Comparison of ENCODE assay signal across 21 cellular contexts in the genomic region with DNA sequence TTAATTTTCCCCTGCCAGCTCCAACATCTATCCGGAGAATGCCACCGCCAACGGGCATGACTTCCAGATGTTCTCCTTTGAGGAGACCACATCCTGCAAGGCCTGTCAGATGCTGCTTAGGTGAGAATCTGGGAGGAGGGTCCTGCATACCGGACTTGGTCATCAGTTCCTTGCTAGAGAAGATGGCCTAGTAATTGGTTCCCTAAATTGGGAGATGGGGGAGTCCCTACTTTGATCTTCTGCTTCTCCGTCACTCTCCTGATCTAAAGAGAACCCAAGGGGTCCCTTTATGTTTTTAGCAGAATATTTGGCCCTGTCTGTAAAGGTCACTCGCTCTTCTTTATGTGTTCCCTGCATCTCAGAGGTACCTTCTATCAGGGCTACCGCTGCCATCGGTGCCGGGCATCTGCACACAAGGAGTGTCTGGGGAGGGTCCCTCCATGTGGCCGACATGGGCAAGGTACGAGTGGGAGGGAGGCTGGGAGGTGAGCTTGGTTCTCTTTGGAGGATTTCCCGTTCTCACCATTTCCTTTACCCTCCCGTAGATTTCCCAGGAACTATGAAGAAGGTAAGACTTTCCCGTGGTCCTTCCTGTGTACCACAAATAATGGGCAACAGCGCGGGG. TPM values are rescaled to one million over a fixed set of nuclear protein-coding genes. Genes with fewer than 3 reads are reported as not detected.
DNase-seq lines count a peak whose midpoint lies in the region; ATAC-seq and TF ChIP-seq lines count a peak whose summit lies in the region.
"Had no signal": no experiment of that assay in that cellular context is flagged by ENCODE, and none has a peak within 500 bp of the region (broad histone marks: within the 10 kb centered on the region; RNA-seq: fewer than 3 reads in every experiment).

No MANE protein-coding gene starts in this region.

- CTCF ChIA-PET in Calu3 (lab: Charles Lee), result no interaction called here

- H3K36me3 ChIP-seq in DND-41 (ENCODE audit: insufficient read depth, low read length) (peaks cover 79% of the 10 kb centered on the region), right atrium auricular region (no peaks in the 10 kb centered on the region)

- no peak for TF ChIP-seq CTCF in DND-41 (IDR thresholded peaks at IDR 0.05; ENCODE audit: borderline replicate concordance, extremely low read depth, low read length, poor library complexity, severe bottlenecking)
- TF ChIP-seq CTCF in GM20000 (IDR thresholded peaks at IDR 0.05; ENCODE audit: extremely low read depth, missing control alignments), result no peak
- no peak for TF ChIP-seq CTCF in Calu3 (IDR thresholded peaks at IDR 0.05; ENCODE audit: unreplicated experiment)
- no peak for TF ChIP-seq CTCF in right atrium auricular region (IDR thresholded peaks at IDR 0.05)

- H3K27me3 ChIP-seq in DND-41 (ENCODE audit: insufficient read depth, low read length, poor library complexity) (no peaks in the 10 kb centered on the region), right atrium auricular region (no peaks in the 10 kb centered on the region)

- H3K27ac Mint-ChIP-seq in activated naive CD4-positive, alpha-beta T cell treated with anti-CD3 and anti-CD28 coated beads, Interleukin-2, amount 50 U/mL, for 24 hours, result peak overlapping the region; percentile 69
- peak overlapping the region; percentile 70 for H3K27ac Mint-ChIP-seq in dendritic cell treated with granulocyte-macrophage colony-stimulating factor and Interleukin-4, amounts not matched to agents 40 ng/mL and 50 ng/mL, for 4 days
- H3K27ac Mint-ChIP-seq in Calu3 (ENCODE audit: unreplicated experiment), result no peak overlapping the region
- H3K27ac Mint-ChIP-seq: HFFc6 had no signal

- no peak overlapping the region for H2AFZ ChIP-seq in DND-41 (ENCODE audit: low read depth, low read length)

- no peak overlapping the region for H3K4me3 Mint-ChIP-seq in activated naive CD4-positive, alpha-beta T cell treated with anti-CD3 and anti-CD28 coated beads, Interleukin-2, amount 50 U/mL, for 24 hours
- no peak overlapping the region for H3K4me3 Mint-ChIP-seq in dendritic cell treated with granulocyte-macrophage colony-stimulating factor and Interleukin-4, amounts not matched to agents 40 ng/mL and 50 ng/mL, for 4 days
- no peak overlapping the region for H3K4me3 Mint-ChIP-seq in Calu3 (ENCODE audit: low read depth, unreplicated experiment)
- H3K4me3 Mint-ChIP-seq: HFFc6 had no signal

- H3K4me1 ChIP-seq in DND-41 (ENCODE audit: insufficient read depth, low read length), result no peaks in the 10 kb centered on the region
- H3K4me1 ChIP-seq in right atrium auricular region, result no peaks in the 10 kb centered on the region

- no peaks in the 10 kb centered on the region for H4K20me1 ChIP-seq in DND-41 (ENCODE audit: insufficient read depth, low read length)

- peaks cover 27% of the 10 kb centered on the region for H3K4me1 Mint-ChIP-seq in activated naive CD4-positive, alpha-beta T cell treated with anti-CD3 and anti-CD28 coated beads, Interleukin-2, amount 50 U/mL, for 24 hours
- peaks cover 61% of the 10 kb centered on the region for H3K4me1 Mint-ChIP-seq in dendritic cell treated with granulocyte-macrophage colony-stimulating factor and Interleukin-4, amounts not matched to agents 40 ng/mL and 50 ng/mL, for 4 days (ENCODE audit: low read depth)
- peaks cover 12% of the 10 kb centered on the region for H3K4me1 Mint-ChIP-seq in Calu3 (ENCODE audit: low read depth, unreplicated experiment)

- H3K4me3 ChIP-seq in DND-41 (ENCODE audit: low read depth in 1 of 2, low read length in 2 of 2), result no peak overlapping the region
- H3K4me3 ChIP-seq in right atrium auricular region, result no peak overlapping the region

- H3K9me3 Mint-ChIP-seq in activated naive CD4-positive, alpha-beta T cell treated with anti-CD3 and anti-CD28 coated beads, Interleukin-2, amount 50 U/mL, for 24 hours, result no peaks in the 10 kb centered on the region
- peaks cover 9% of the 10 kb centered on the region for H3K9me3 Mint-ChIP-seq in dendritic cell treated with granulocyte-macrophage colony-stimulating factor and Interleukin-4, amounts not matched to agents 40 ng/mL and 50 ng/mL, for 4 days
- H3K9me3 Mint-ChIP-seq in Calu3 (ENCODE audit: low read depth, unreplicated experiment), result no peaks in the 10 kb centered on the region

- no peaks in the 10 kb centered on the region for H3K79me2 ChIP-seq in DND-41 (ENCODE audit: insufficient read depth, low read length)

- H3K4me2 ChIP-seq in DND-41 (ENCODE audit: insufficient read depth, low read length), result no peak overlapping the region

- H3K9me3 ChIP-seq in DND-41 (ENCODE audit: insufficient read depth, low read length, severe bottlenecking) (no peaks in the 10 kb centered on the region), right atrium auricular region (no peaks in the 10 kb centered on the region)

- H3K27ac ChIP-seq in DND-41 (ENCODE audit: low read length), result 0 out of 2 replicates have a peak overlapping the region, but pooled peaks have one; percentile 12
- no peak overlapping the region for H3K27ac ChIP-seq in right atrium auricular region
- H3K27ac ChIP-seq: HL-60 had no signal

- no peak overlapping the region for H3K9ac ChIP-seq in DND-41 (ENCODE audit: low read depth, low read length)

- intact Hi-C loops in dendritic cell treated with granulocyte-macrophage colony-stimulating factor and Interleukin-4, amounts not matched to agents 40 ng/mL and 50 ng/mL, for 4 days (cut with micrococcal nuclease), result no loop called here
- intact Hi-C loops in sciatic nerve (cut with DNase I) (no loop called here), Calu3 (cut with micrococcal nuclease; ENCODE audit: unreplicated experiment) (no loop called here)

- DNase-seq in activated naive CD4-positive, alpha-beta T cell (lab: John Stamatoyannopoulos, UW), result no peak
- DNase-seq in DND-41 (no peak), sciatic nerve (ENCODE audit: low spot score) (peak; percentile 30), GM20000 (ENCODE audit: low spot score) (no peak), Calu3 (no peak), right atrium auricular region (ENCODE audit: low spot score) (no peak)
- DNase-seq: C1 segment of cervical spinal cord, DMS79 treated with DMSO at 0.1 percent for 48 hours, H7, HFFc6, NCI-H1417, NCI-H187, NCI-H2107, NCI-H226, NCI-H524, SHP77 had no signal

- BruUV-seq in Calu3 (replicated peaks; lab: Mats Ljungman, UMichigan), result no TSS peak

- ATAC-seq in DND-41 (ENCODE audit: insufficient read depth, low read depth) (no peak), sciatic nerve (no peak)

- no peaks in the 10 kb centered on the region for H3K27me3 Mint-ChIP-seq in activated naive CD4-positive, alpha-beta T cell treated with anti-CD3 and anti-CD28 coated beads, Interleukin-2, amount 50 U/mL, for 24 hours
- H3K27me3 Mint-ChIP-seq in dendritic cell treated with granulocyte-macrophage colony-stimulating factor and Interleukin-4, amounts not matched to agents 40 ng/mL and 50 ng/mL, for 4 days, result no peaks in the 10 kb centered on the region
- peaks cover 42% of the 10 kb centered on the region for H3K27me3 Mint-ChIP-seq in Calu3 (ENCODE audit: unreplicated experiment)

- H3K36me3 Mint-ChIP-seq in activated naive CD4-positive, alpha-beta T cell treated with anti-CD3 and anti-CD28 coated beads, Interleukin-2, amount 50 U/mL, for 24 hours, result peaks cover 33% of the 10 kb centered on the region
- peaks cover 92% of the 10 kb centered on the region for H3K36me3 Mint-ChIP-seq in dendritic cell treated with granulocyte-macrophage colony-stimulating factor and Interleukin-4, amounts not matched to agents 40 ng/mL and 50 ng/mL, for 4 days (ENCODE audit: low read depth)
- peaks cover 3% of the 10 kb centered on the region for H3K36me3 Mint-ChIP-seq in Calu3 (ENCODE audit: insufficient read depth, unreplicated experiment)

RNA-seq across cellular contexts. Expression of gene ADGRE1, which starts 54.1 kb away (rescaled TPM):
- total RNA-seq in sciatic nerve (1.8 TPM), Calu3 (2022) (not detected in 2 replicates), right atrium auricular region (not detected)
- total RNA-seq: A673, G401, H7 had no signal
